ENCODE assay signal across 10 cellular contexts in genomic region chr22:46090631-46091201, GRCh38. TPM values are rescaled to one million over a fixed set of nuclear protein-coding genes. Genes with fewer than 3 reads are reported as not detected.
DNase-seq lines count a peak whose midpoint lies in the region; ATAC-seq and TF ChIP-seq lines count a peak whose summit lies in the region.
"Had no signal": no experiment of that assay in that cellular context is flagged by ENCODE, and none has a peak within 500 bp of the region (broad histone marks: within the 10 kb centered on the region; RNA-seq: fewer than 3 reads in every experiment).

No MANE protein-coding gene starts in this region.

- DNase-seq in GOT3 (lab: John Stamatoyannopoulos, UW) (peak; percentile 28), body of pancreas (peak in 3 of 4 donors; percentile 36 to 47 (median 37)), right atrium auricular region (ENCODE audit: low spot score) (no peak), spleen (peak; percentile 35), H7 (no peak), cerebellar nuclear complex (lab: John Stamatoyannopoulos, UW) (no peak), NCI-H2081 (lab: John Stamatoyannopoulos, UW) (no peak)
- no peak for DNase-seq in stimulated activated CD4-positive, alpha-beta T cell treated with anti-CD3 and anti-CD28 coated beads, Interleukin-4, amount 100 ng/mL, for 24 hours
- DNase-seq: activated CD8-positive, alpha-beta memory T cell treated with anti-CD3 and anti-CD28 coated beads for 24 hours; NCI-H187 treated with DMSO at 0.1 percent for 48 hours had no signal

- H3K27ac ChIP-seq in body of pancreas (peak overlapping the region; percentile 87 to 99 (median 94)), right atrium auricular region (peak overlapping the region; percentile 97 to 99), spleen (peak overlapping the region; percentile 75 to 98 (median 92))

- H3K4me3 ChIP-seq in body of pancreas (no peak overlapping the region), right atrium auricular region (no peak overlapping the region), spleen (no peak overlapping the region), H7 (ENCODE audit: insufficient read depth, low read depth, low read length) (no peak overlapping the region)

- WGBS in body of pancreas, 2 donors = 53 to 65% methylated on average over 10 of the region's 10 CpGs
- 66 to 73% (median 71%) methylated on average over 10 of the region's 10 CpGs for WGBS in spleen, 5 donors

- H3K9me3 ChIP-seq in body of pancreas = no peaks in the 10 kb centered on the region
- H3K9me3 ChIP-seq in right atrium auricular region = no peaks in the 10 kb centered on the region
- no peaks in the 10 kb centered on the region for H3K9me3 ChIP-seq in spleen

- intact Hi-C loops in body of pancreas (cut with DNase I) = no loop called here
- intact Hi-C loops in spleen (cut with DNase I; ENCODE audit: low total_unique reads) = no loop called here

- H3K36me3 ChIP-seq in body of pancreas (replicated peaks in 1 of 2; ENCODE audit: insufficient read depth in 1 of 2, low read depth in 2 of 2) = no peaks in the 10 kb centered on the region
- H3K36me3 ChIP-seq in right atrium auricular region = peaks cover 45% of the 10 kb centered on the region
- H3K36me3 ChIP-seq in spleen = peaks cover 0 to 87% (median 33%) of the 10 kb centered on the region in 6 donors
- no peaks in the 10 kb centered on the region for H3K36me3 ChIP-seq in H7 (replicated peaks; ENCODE audit: control insufficient read depth, insufficient read depth, low read length)

- no peak for ATAC-seq in body of pancreas

- peaks cover 99% of the 10 kb centered on the region for H3K4me1 ChIP-seq in body of pancreas
- H3K4me1 ChIP-seq in right atrium auricular region = peaks cover 4 to 100% of the 10 kb centered on the region in 2 donors
- peaks cover 39 to 95% (median 90%) of the 10 kb centered on the region in 6 donors for H3K4me1 ChIP-seq in spleen

- TF ChIP-seq POLR2A in body of pancreas (IDR thresholded peaks at IDR 0.05) (no peak), spleen (IDR thresholded peaks at IDR 0.05) (no peak)

- no peak for TF ChIP-seq CTCF in body of pancreas (IDR thresholded peaks at IDR 0.05)
- TF ChIP-seq CTCF in right atrium auricular region (IDR thresholded peaks at IDR 0.05) = no peak
- TF ChIP-seq CTCF in spleen (IDR thresholded peaks at IDR 0.05 in 8 of 11, conservative IDR thresholded peaks at IDR 0.05 in 3 of 11) = no peak

- no peaks in the 10 kb centered on the region for H3K27me3 ChIP-seq in body of pancreas
- no peaks in the 10 kb centered on the region for H3K27me3 ChIP-seq in right atrium auricular region
- no peaks in the 10 kb centered on the region for H3K27me3 ChIP-seq in spleen (replicated peaks in 1 of 7)
- no peaks in the 10 kb centered on the region for H3K27me3 ChIP-seq in H7 (ENCODE audit: control insufficient read depth, insufficient read depth, low read length)

RNA-seq across cellular contexts. Expression of gene PPARA, which starts 59.6 kb away (rescaled TPM):
- 10 to 100 TPM; 15.8 to 19.8 TPM for total RNA-seq in body of pancreas
- total RNA-seq in right atrium auricular region = 10 to 100 TPM; 48.4 to 67.1 TPM
- 10 to 100 TPM; 21.2 to 40.9 (median 24.8) TPM for total RNA-seq in spleen
- polyA plus RNA-seq in spleen = 1 to 10 TPM; 2.0 to 5.8 (median 2.4) TPM
- total RNA-seq in H7 (2014; rRNA removed; shearing (Covaris generic)) = 1.2 and 7.8 TPM in 2 replicates

Comparison
In these comparisons a context has a peak if more than half of its experiments do, and no peak if none do; other contexts are left out.
1. DNase-seq: peak in GOT3 (single experiment), body of pancreas (3 of 4) and spleen (single experiment); none in right atrium auricular region (single experiment), H7 (single experiment), cerebellar nuclear complex (0 of 2), stimulated activated CD4-positive, alpha-beta T cell treated with anti-CD3 and anti-CD28 coated beads, Interleukin-4, amount 100 ng/mL, for 24 hours (single experiment) and NCI-H2081 (0 of 2).
2. Peak in every context shown above with its lines, with median percentiles within 50 percentile points of each other: H3K27ac ChIP-seq.